Comparison of ENCODE assay signal across 8 cellular contexts in genomic region chr7:114889646-114890285, GRCh38. TPM values are rescaled to one million over a fixed set of nuclear protein-coding genes. Genes with fewer than 3 reads are reported as not detected.
DNase-seq lines count a peak whose midpoint lies in the region; ATAC-seq and TF ChIP-seq lines count a peak whose summit lies in the region.

No MANE protein-coding gene starts in this region.

- H2AFZ ChIP-seq in smooth muscle cell (ENCODE audit: low read depth): no peak overlapping the region

- H3K4me3 ChIP-seq in smooth muscle cell (no peak overlapping the region), BE2C (ENCODE audit: low read depth, low read length) (no peak overlapping the region)

- DNase-seq in CD1c-positive myeloid dendritic cell (ENCODE audit: extremely low spot score) (peak; percentile 61), NCI-H460 (ENCODE audit: extremely low read depth, low read depth) (peak; percentile 73), smooth muscle cell (lab: John Stamatoyannopoulos, UW; ENCODE audit: unreplicated experiment) (no peak), BE2C (no peak), NCI-H748 treated with DMSO at 0.1 percent for 48 hours (lab: John Stamatoyannopoulos, UW) (no peak)
- no peak for DNase-seq in effector memory CD8-positive, alpha-beta T cell

- H3K9me3 ChIP-seq in smooth muscle cell (replicated peaks; ENCODE audit: low read depth) (no peaks in the 10 kb centered on the region), BE2C (no peaks in the 10 kb centered on the region)

- H4K20me1 ChIP-seq in smooth muscle cell (ENCODE audit: low read depth): no peaks in the 10 kb centered on the region

- no peaks in the 10 kb centered on the region for H3K9me3 Mint-ChIP-seq in effector memory CD8-positive, alpha-beta T cell

- peak overlapping the region; percentile 80 for H3K27ac ChIP-seq in smooth muscle cell (ENCODE audit: low read depth)

- no peaks in the 10 kb centered on the region for H3K4me1 ChIP-seq in smooth muscle cell (ENCODE audit: low read depth)
- no peaks in the 10 kb centered on the region for H3K4me1 ChIP-seq in BE2C

- TF ChIP-seq CTCF in smooth muscle cell (IDR thresholded peaks at IDR 0.05; ENCODE audit: borderline replicate concordance, insufficient read depth, poor library complexity, severe bottlenecking): no peak
- TF ChIP-seq CTCF in BE2C (IDR thresholded peaks at IDR 0.05; ENCODE audit: low read depth, low read length): no peak

- no peak overlapping the region for H3K27ac Mint-ChIP-seq in effector memory CD8-positive, alpha-beta T cell

- H3K79me2 ChIP-seq in smooth muscle cell (ENCODE audit: low read depth): no peaks in the 10 kb centered on the region

- no peak overlapping the region for H3K4me3 Mint-ChIP-seq in effector memory CD8-positive, alpha-beta T cell

- H3K36me3 Mint-ChIP-seq in effector memory CD8-positive, alpha-beta T cell (ENCODE audit: insufficient read depth): no peaks in the 10 kb centered on the region

- H3F3A ChIP-seq in smooth muscle cell (ENCODE audit: low read depth): peaks cover 7% of the 10 kb centered on the region

- no peaks in the 10 kb centered on the region for H3K27me3 Mint-ChIP-seq in effector memory CD8-positive, alpha-beta T cell

- WGBS in smooth muscle cell (ENCODE audit: low lambda C conversion rate): 24% methylated on average over 3 of the region's 3 CpGs

- no peak overlapping the region for H3K9ac ChIP-seq in smooth muscle cell (ENCODE audit: low read depth)

- peaks cover 0 to 7% of the 10 kb centered on the region in 2 donors for H3K4me1 Mint-ChIP-seq in effector memory CD8-positive, alpha-beta T cell (ENCODE audit: low read depth in 2 of 2)

- H3K36me3 ChIP-seq in smooth muscle cell (ENCODE audit: low read depth) (no peaks in the 10 kb centered on the region), BE2C (no peaks in the 10 kb centered on the region)

- ATAC-seq in GM21576 (IDR thresholded peaks at IDR 0.05; ENCODE audit: unreplicated experiment) (peak; percentile 69), GM21423 (IDR thresholded peaks at IDR 0.05; ENCODE audit: unreplicated experiment) (no peak)
- ATAC-seq in effector memory CD8-positive, alpha-beta T cell (replicated peaks): peak; percentile 78

- H3K4me2 ChIP-seq in smooth muscle cell: peak overlapping the region; percentile 56

- H3K27me3 ChIP-seq in smooth muscle cell (ENCODE audit: low read depth): no peaks in the 10 kb centered on the region
- H3K27me3 ChIP-seq in BE2C: no peaks in the 10 kb centered on the region

RNA-seq across cellular contexts. Expression of gene MDFIC, which starts 32.1 kb away (rescaled TPM):
- 15.5 and 17.8 TPM in 2 replicates for total RNA-seq in NCI-H460 (2014; rRNA removed; shearing (Covaris generic))
- 8.0 and 8.4 TPM in 2 replicates for polyA plus RNA-seq in NCI-H460 (2014; cell fraction: nucleus; rRNA removed)
- total RNA-seq in smooth muscle cell: 36.9 and 37.0 TPM in 2 replicates
- polyA plus RNA-seq in smooth muscle cell: 17.5 and 18.4 TPM in 2 replicates
- not detected for polyA plus RNA-seq in BE2C (2012; ENCODE audit: insufficient read depth, insufficient read length, low read depth)

Comparison
In these comparisons a context has a peak if more than half of its experiments do, and no peak if none do; other contexts are left out.
1. DNase-seq: peak in CD1c-positive myeloid dendritic cell (single experiment) and NCI-H460 (single experiment); none in effector memory CD8-positive, alpha-beta T cell (0 of 3), smooth muscle cell (single experiment), BE2C (single experiment) and NCI-H748 treated with DMSO at 0.1 percent for 48 hours (single experiment).